Comparison of ENCODE assay signal across 8 cellular contexts in the genomic region with DNA sequence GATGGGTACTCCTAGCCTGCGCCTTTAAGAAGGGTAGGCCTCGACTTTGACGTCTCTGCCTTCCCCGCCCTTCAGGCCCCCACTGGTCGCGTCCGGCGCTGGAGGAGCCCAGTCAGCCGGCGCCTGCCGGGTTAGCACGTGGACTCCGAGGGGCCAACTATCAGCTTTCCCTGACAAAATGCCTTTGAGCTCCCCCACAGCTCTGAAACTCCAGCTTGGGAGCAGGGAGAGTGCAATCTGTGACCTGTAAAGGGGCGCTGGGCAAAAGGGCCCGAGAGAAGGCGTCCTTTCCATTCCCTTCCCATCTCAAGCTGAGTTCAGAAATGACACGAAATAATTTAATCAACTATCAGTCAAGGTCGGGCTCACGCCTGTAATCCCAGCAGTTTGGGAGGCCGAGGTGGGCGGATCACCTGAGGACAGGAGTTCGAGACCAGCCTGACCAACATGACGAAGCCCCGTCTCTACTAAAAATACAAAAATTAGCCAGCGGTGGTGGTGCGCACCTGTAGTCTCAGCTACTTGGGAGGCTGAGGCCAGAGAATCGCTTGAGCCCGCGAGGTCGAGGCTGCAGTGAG. TPM values are rescaled to one million over a fixed set of nuclear protein-coding genes. Genes with fewer than 3 reads are reported as not detected.
DNase-seq lines count a peak whose midpoint lies in the region; ATAC-seq and TF ChIP-seq lines count a peak whose summit lies in the region.

No MANE protein-coding gene starts in this region.

- TF ChIP-seq POLR2A in Peyer's patch (IDR thresholded peaks at IDR 0.05) (no peak), esophagus squamous epithelium (IDR thresholded peaks at IDR 0.05) (no peak)

- peak overlapping the region; percentile 51 to 76 (median 75) for H3K4me3 Mint-ChIP-seq in nephron
- peak overlapping the region; percentile 76 to 78 for H3K4me3 Mint-ChIP-seq in stimulated activated naive B cell treated with anti-CD40 and anti-IgM and Interleukin-4, amounts not matched to agents 10 μg/mL and 1 μg/mL and 100 μg/mL, for 72 hours

- DNase-seq in COR-L47 (lab: John Stamatoyannopoulos, UW) (peak; percentile 96), Kasumi-1 (lab: John Stamatoyannopoulos, UW) (peak; percentile 97), Peyer's patch (peak; percentile 96 to 99 (median 96)), esophagus squamous epithelium (lab: John Stamatoyannopoulos, UW) (peak; percentile 77)
- DNase-seq in activated T-cell treated with anti-CD3 and anti-CD28 coated beads, Interleukin-2, amount 50 U/mL, for 48 hours = peak; percentile 90 to 92
- DNase-seq in stimulated activated naive B cell treated with anti-CD40 and anti-IgM and Interleukin-4, amounts not matched to agents 10 μg/mL and 1 μg/mL and 100 μg/mL, for 72 hours = peak; percentile 92

- H3K27ac Mint-ChIP-seq in nephron = peak overlapping the region in 1 of 3 experiments; percentile 89
- peak overlapping the region; percentile 89 for H3K27ac Mint-ChIP-seq in stimulated activated naive B cell treated with anti-CD40 and anti-IgM and Interleukin-4, amounts not matched to agents 10 μg/mL and 1 μg/mL and 100 μg/mL, for 72 hours

- H3K4me1 ChIP-seq in Peyer's patch (peaks cover 0 to 32% (median 7%) of the 10 kb centered on the region in 4 donors), esophagus squamous epithelium (peaks cover 23 to 68% (median 26%) of the 10 kb centered on the region in 3 donors)

- H3K36me3 ChIP-seq in Peyer's patch (peaks cover 0 to 5% (median 0%) of the 10 kb centered on the region in 3 donors), esophagus squamous epithelium (peaks cover 0 to 12% (median 5%) of the 10 kb centered on the region in 3 donors)

- intact Hi-C loops in esophagus squamous epithelium (cut with DNase I) = no loop called here

- no peaks in the 10 kb centered on the region for H3K36me3 Mint-ChIP-seq in nephron (ENCODE audit: low read depth)
- peaks cover 5 to 14% of the 10 kb centered on the region in 2 donors for H3K36me3 Mint-ChIP-seq in stimulated activated naive B cell treated with anti-CD40 and anti-IgM and Interleukin-4, amounts not matched to agents 10 μg/mL and 1 μg/mL and 100 μg/mL, for 72 hours

- peak overlapping the region; percentile 91 to 99 (median 94) for H3K27ac ChIP-seq in Peyer's patch
- peak overlapping the region; percentile 88 to 94 (median 94) for H3K27ac ChIP-seq in esophagus squamous epithelium

- WGBS in esophagus squamous epithelium, 2 donors = 48 to 60% methylated on average over 9 to 17 of the region's 30 CpGs

- ATAC-seq in GM21529 (IDR thresholded peaks at IDR 0.05; ENCODE audit: unreplicated experiment) = peak; percentile 41
- ATAC-seq in stimulated activated naive B cell treated with anti-CD40 and anti-IgM and Interleukin-4, amounts not matched to agents 10 μg/mL and 1 μg/mL and 100 μg/mL, for 72 hours (replicated peaks) = peak; percentile 70 to 76

- H3K4me1 Mint-ChIP-seq in nephron = peaks cover 16% of the 10 kb centered on the region
- peaks cover 23 to 41% of the 10 kb centered on the region in 2 donors for H3K4me1 Mint-ChIP-seq in stimulated activated naive B cell treated with anti-CD40 and anti-IgM and Interleukin-4, amounts not matched to agents 10 μg/mL and 1 μg/mL and 100 μg/mL, for 72 hours

- peaks cover 14% of the 10 kb centered on the region for H3K27me3 Mint-ChIP-seq in nephron (ENCODE audit: low read depth)
- H3K27me3 Mint-ChIP-seq in stimulated activated naive B cell treated with anti-CD40 and anti-IgM and Interleukin-4, amounts not matched to agents 10 μg/mL and 1 μg/mL and 100 μg/mL, for 72 hours = no peaks in the 10 kb centered on the region

- H3K27me3 ChIP-seq in Peyer's patch = no peaks in the 10 kb centered on the region
- H3K27me3 ChIP-seq in esophagus squamous epithelium = no peaks in the 10 kb centered on the region

- H3K9me3 ChIP-seq in Peyer's patch (no peaks in the 10 kb centered on the region), esophagus squamous epithelium (no peaks in the 10 kb centered on the region)

- TF ChIP-seq CTCF in Peyer's patch (IDR thresholded peaks at IDR 0.05) (peak in 3 of 6 experiments; percentile 20 to 61 (median 20)), esophagus squamous epithelium (IDR thresholded peaks at IDR 0.05) (peak in 1 of 6 experiments; percentile 46), nephron (IDR thresholded peaks at IDR 0.05; ENCODE audit: unreplicated experiment in 3 of 3) (no peak)

- no peaks in the 10 kb centered on the region for H3K9me3 Mint-ChIP-seq in nephron
- H3K9me3 Mint-ChIP-seq in stimulated activated naive B cell treated with anti-CD40 and anti-IgM and Interleukin-4, amounts not matched to agents 10 μg/mL and 1 μg/mL and 100 μg/mL, for 72 hours = no peaks in the 10 kb centered on the region

- H3K4me3 ChIP-seq in Peyer's patch (peak overlapping the region; percentile 78 to 98 (median 95)), esophagus squamous epithelium (peak overlapping the region in 3 of 4 donors; percentile 77 to 90 (median 87))

RNA-seq across cellular contexts. Expression of gene SLC25A39, which starts 2.3 kb away (rescaled TPM):
- 100 to 1,000 TPM in 3 of 4 donors, 10 to 100 TPM in 1; 97.7 to 155 (median 129) TPM for total RNA-seq in Peyer's patch
- 100 to 1,000 TPM in 2 of 4 donors, 10 to 100 TPM in 2; 93.2 to 148 (median 107) TPM for total RNA-seq in esophagus squamous epithelium

RNA-seq across cellular contexts. Expression of gene GRN, which starts 18.1 kb away (rescaled TPM):
- total RNA-seq in Peyer's patch (100 to 1,000 TPM; 145 to 678 (median 492) TPM), esophagus squamous epithelium (1,000 to 10,000 TPM in 1 of 4 donors, 100 to 1,000 TPM in 3; 428 to 1,204 (median 642) TPM)

RNA-seq across cellular contexts. Expression of gene RUNDC3A, which starts 18.6 kb away (rescaled TPM):
- total RNA-seq in Peyer's patch = 10 to 100 TPM in 1 of 4 donors, 1 to 10 TPM in 2, under 1 TPM in 1; 0.88 to 14.9 (median 3.8) TPM
- total RNA-seq in esophagus squamous epithelium = 1 to 10 TPM in 2 of 4 donors, under 1 TPM in 2; 0.23 to 1.1 (median 0.81) TPM

RNA-seq across cellular contexts. Expression of gene FAM171A2, which starts 36.7 kb away (rescaled TPM):
- total RNA-seq in Peyer's patch (1 to 10 TPM in 1 of 4 donors, under 1 TPM in 2, not detected in 1; 0.27 to 5.0 (median 0.88) TPM), esophagus squamous epithelium (10 to 100 TPM in 1 of 4 donors, 1 to 10 TPM in 2, under 1 TPM in 1; 0.35 to 17.4 (median 3.2) TPM)

RNA-seq across cellular contexts. Expression of gene SLC4A1, which starts 59.0 kb away (rescaled TPM):
- total RNA-seq in Peyer's patch = not detected
- total RNA-seq in esophagus squamous epithelium = not detected

Comparison
In these comparisons a context has a peak if more than half of its experiments do, and no peak if none do; other contexts are left out.
1. Peak in every context shown above with its lines: DNase-seq, ATAC-seq, H3K4me3 ChIP-seq and H3K27ac ChIP-seq.